In genomic region chr5:105330185-105330584, GRCh38 we compare ENCODE assay signal across 11 cellular contexts.
"Had no signal": no experiment of that assay in that cellular context is flagged by ENCODE, and none has a peak within 500 bp of the region (broad histone marks: within the 10 kb centered on the region; RNA-seq: fewer than 3 reads in every experiment).

No MANE protein-coding gene starts in this region.

- H2AFZ ChIP-seq: GM23248, GM23338 had no signal

- H3K4me1 ChIP-seq: HAP-1 had no signal

- ATAC-seq: GM23338, HCT116 had no signal

- H3K9me3 ChIP-seq: HAP-1 had no signal

- H3K36me3 ChIP-seq: HAP-1 had no signal

- H3K9ac ChIP-seq: GM23248 had no signal

- H3K4me2 ChIP-seq: GM23338 had no signal

- H3K4me3 ChIP-seq: GM23248, GM23338, HAP-1 had no signal

- FAIRE-seq: H1, H54 had no signal

- H3K27ac ChIP-seq: GM23248 had no signal

- DNase-seq: GM23248, GOT3, H7, H9, HCEC 1CT, HFFc6 had no signal
